In the genomic region with DNA sequence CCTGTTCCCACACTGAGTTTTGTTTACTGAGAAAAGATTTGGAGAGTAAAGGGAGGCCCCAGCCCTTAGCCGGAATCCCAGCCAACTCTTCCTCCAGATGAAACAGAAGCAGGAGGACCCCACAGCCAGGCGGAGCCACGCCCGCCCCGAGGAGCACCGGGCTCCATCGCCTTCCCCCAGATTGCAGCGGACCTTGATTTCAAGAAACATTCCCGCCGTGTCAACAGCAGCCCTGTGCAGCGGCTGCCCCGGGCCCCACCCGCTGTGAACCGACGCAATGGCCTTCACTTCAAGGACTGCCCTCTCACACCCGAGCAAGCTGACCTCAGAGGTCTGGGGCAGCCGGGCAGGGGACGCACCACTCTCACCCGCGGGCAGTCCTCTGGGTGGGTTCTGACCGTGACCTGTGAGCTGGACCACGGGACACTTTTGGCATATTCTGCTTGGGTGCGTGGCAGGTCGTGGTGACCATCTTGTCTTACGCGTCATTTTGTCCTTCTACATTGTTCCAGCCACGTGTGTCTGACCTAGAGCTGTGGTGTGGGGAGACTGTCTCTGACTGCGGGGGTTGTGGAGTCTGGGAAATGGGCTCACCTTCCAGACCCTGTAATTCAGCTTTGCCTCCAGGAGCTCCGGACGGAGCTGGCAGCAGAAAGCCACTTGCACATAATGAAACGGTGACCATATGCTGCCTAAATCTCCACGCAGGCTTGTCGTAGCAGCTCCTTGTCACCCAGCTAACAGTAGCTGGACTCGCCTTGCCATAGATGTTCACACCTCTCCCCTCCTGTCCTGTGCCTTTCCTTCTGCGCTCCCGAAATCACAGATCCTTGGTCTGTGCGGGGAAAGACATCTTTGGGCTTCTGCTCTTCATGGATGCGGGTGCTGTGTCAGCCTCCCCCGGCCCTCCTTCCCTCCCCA, we compare ENCODE assay signal across 1 cellular context.
A peak's percentile ranks its signal among the peaks of the same experiment; 100 is the strongest.
TF ChIP-seq lines count a peak whose summit lies in the region.

No MANE protein-coding gene starts in this region.

TF ChIP-seq in HepG2, 621 proteins besides CTCF, POLR2A, EP300 and RAD21 (continued from another document and continues in another):
- TF ChIP-seq, protein P1, sequence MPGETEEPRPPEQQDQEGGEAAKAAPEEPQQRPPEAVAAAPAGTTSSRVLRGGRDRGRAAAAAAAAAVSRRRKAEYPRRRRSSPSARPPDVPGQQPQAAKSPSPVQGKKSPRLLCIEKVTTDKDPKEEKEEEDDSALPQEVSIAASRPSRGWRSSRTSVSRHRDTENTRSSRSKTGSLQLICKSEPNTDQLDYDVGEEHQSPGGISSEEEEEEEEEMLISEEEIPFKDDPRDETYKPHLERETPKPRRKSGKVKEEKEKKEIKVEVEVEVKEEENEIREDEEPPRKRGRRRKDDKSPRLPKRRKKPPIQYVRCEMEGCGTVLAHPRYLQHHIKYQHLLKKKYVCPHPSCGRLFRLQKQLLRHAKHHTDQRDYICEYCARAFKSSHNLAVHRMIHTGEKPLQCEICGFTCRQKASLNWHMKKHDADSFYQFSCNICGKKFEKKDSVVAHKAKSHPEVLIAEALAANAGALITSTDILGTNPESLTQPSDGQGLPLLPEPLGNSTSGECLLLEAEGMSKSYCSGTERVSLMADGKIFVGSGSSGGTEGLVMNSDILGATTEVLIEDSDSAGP (CRISPR knock-in tag; IDR thresholded peaks at IDR 0.05; ENCODE audit: borderline replicate concordance): peak; percentile 14
- TF ChIP-seq, protein P2, sequence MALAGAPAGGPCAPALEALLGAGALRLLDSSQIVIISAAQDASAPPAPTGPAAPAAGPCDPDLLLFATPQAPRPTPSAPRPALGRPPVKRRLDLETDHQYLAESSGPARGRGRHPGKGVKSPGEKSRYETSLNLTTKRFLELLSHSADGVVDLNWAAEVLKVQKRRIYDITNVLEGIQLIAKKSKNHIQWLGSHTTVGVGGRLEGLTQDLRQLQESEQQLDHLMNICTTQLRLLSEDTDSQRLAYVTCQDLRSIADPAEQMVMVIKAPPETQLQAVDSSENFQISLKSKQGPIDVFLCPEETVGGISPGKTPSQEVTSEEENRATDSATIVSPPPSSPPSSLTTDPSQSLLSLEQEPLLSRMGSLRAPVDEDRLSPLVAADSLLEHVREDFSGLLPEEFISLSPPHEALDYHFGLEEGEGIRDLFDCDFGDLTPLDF (CRISPR knock-in tag; IDR thresholded peaks at IDR 0.05): no peak
- no peak for TF ChIP-seq CBX2 (IDR thresholded peaks at IDR 0.05; ENCODE audit: low read depth, low read length)
- no peak for TF ChIP-seq CBX2 (CRISPR knock-in tag; IDR thresholded peaks at IDR 0.05; ENCODE audit: low read depth)
- TF ChIP-seq RFX5 (IDR thresholded peaks at IDR 0.05; ENCODE audit: low read depth, low read length): no peak
- no peak for TF ChIP-seq ZNF253 (CRISPR knock-in tag; IDR thresholded peaks at IDR 0.05; ENCODE audit: borderline replicate concordance)
- TF ChIP-seq CHD2 (IDR thresholded peaks at IDR 0.05; ENCODE audit: low read depth, low read length): no peak
- 0 out of 2 replicates have a peak, but pooled peaks have one; percentile 81 for TF ChIP-seq GTF3A (CRISPR knock-in tag; conservative IDR thresholded peaks at IDR 0.05)
- peak; percentile 26; the same call in 1 of the 2 replicates for TF ChIP-seq SMAD1 (CRISPR knock-in tag; IDR thresholded peaks at IDR 0.05; ENCODE audit: borderline replicate concordance, low read depth)
- TF ChIP-seq SKI (IDR thresholded peaks at IDR 0.05; ENCODE audit: partially characterized antibody): peak; percentile 16
- TF ChIP-seq, protein P3, sequence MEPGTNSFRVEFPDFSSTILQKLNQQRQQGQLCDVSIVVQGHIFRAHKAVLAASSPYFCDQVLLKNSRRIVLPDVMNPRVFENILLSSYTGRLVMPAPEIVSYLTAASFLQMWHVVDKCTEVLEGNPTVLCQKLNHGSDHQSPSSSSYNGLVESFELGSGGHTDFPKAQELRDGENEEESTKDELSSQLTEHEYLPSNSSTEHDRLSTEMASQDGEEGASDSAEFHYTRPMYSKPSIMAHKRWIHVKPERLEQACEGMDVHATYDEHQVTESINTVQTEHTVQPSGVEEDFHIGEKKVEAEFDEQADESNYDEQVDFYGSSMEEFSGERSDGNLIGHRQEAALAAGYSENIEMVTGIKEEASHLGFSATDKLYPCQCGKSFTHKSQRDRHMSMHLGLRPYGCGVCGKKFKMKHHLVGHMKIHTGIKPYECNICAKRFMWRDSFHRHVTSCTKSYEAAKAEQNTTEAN (CRISPR knock-in tag; conservative IDR thresholded peaks at IDR 0.05): no peak
- TF ChIP-seq, protein P4, sequence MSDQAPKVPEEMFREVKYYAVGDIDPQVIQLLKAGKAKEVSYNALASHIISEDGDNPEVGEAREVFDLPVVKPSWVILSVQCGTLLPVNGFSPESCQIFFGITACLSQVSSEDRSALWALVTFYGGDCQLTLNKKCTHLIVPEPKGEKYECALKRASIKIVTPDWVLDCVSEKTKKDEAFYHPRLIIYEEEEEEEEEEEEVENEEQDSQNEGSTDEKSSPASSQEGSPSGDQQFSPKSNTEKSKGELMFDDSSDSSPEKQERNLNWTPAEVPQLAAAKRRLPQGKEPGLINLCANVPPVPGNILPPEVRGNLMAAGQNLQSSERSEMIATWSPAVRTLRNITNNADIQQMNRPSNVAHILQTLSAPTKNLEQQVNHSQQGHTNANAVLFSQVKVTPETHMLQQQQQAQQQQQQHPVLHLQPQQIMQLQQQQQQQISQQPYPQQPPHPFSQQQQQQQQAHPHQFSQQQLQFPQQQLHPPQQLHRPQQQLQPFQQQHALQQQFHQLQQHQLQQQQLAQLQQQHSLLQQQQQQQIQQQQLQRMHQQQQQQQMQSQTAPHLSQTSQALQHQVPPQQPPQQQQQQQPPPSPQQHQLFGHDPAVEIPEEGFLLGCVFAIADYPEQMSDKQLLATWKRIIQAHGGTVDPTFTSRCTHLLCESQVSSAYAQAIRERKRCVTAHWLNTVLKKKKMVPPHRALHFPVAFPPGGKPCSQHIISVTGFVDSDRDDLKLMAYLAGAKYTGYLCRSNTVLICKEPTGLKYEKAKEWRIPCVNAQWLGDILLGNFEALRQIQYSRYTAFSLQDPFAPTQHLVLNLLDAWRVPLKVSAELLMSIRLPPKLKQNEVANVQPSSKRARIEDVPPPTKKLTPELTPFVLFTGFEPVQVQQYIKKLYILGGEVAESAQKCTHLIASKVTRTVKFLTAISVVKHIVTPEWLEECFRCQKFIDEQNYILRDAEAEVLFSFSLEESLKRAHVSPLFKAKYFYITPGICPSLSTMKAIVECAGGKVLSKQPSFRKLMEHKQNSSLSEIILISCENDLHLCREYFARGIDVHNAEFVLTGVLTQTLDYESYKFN (CRISPR knock-in tag; conservative IDR thresholded peaks at IDR 0.05): 0 out of 2 replicates have a peak, but pooled peaks have one; percentile 14
- TF ChIP-seq PPARG (CRISPR knock-in tag; conservative IDR thresholded peaks at IDR 0.05): no peak
- TF ChIP-seq STAT5B (CRISPR knock-in tag; IDR thresholded peaks at IDR 0.05): no peak
- no peak for TF ChIP-seq ATAD3A (CRISPR knock-in tag; IDR thresholded peaks at IDR 0.05)
- TF ChIP-seq HNF4G (IDR thresholded peaks at IDR 0.05; ENCODE audit: borderline replicate concordance, low read depth, low read length): no peak
- 0 out of 2 replicates have a peak, but pooled peaks have one; percentile 60 for TF ChIP-seq HNF4G (CRISPR knock-in tag; IDR thresholded peaks at IDR 0.05; ENCODE audit: borderline replicate concordance, low read depth)
- peak; percentile 66; the same call in 1 of the 2 replicates for TF ChIP-seq RXRA (CRISPR knock-in tag; IDR thresholded peaks at IDR 0.05)
- TF ChIP-seq FOSL2 (CRISPR knock-in tag; IDR thresholded peaks at IDR 0.05): peak; percentile 24; the same call in 1 of the 2 replicates
- TF ChIP-seq ZKSCAN8 (CRISPR knock-in tag; IDR thresholded peaks at IDR 0.05; ENCODE audit: borderline replicate concordance): no peak
- peak; percentile 21; the same call in 1 of the 2 replicates for TF ChIP-seq ZNF605 (CRISPR knock-in tag; IDR thresholded peaks at IDR 0.05)
- TF ChIP-seq ZFX (CRISPR knock-in tag; IDR thresholded peaks at IDR 0.05; ENCODE audit: low read depth): peak; percentile 12; the same call in 1 of the 2 replicates
- TF ChIP-seq, protein P5, sequence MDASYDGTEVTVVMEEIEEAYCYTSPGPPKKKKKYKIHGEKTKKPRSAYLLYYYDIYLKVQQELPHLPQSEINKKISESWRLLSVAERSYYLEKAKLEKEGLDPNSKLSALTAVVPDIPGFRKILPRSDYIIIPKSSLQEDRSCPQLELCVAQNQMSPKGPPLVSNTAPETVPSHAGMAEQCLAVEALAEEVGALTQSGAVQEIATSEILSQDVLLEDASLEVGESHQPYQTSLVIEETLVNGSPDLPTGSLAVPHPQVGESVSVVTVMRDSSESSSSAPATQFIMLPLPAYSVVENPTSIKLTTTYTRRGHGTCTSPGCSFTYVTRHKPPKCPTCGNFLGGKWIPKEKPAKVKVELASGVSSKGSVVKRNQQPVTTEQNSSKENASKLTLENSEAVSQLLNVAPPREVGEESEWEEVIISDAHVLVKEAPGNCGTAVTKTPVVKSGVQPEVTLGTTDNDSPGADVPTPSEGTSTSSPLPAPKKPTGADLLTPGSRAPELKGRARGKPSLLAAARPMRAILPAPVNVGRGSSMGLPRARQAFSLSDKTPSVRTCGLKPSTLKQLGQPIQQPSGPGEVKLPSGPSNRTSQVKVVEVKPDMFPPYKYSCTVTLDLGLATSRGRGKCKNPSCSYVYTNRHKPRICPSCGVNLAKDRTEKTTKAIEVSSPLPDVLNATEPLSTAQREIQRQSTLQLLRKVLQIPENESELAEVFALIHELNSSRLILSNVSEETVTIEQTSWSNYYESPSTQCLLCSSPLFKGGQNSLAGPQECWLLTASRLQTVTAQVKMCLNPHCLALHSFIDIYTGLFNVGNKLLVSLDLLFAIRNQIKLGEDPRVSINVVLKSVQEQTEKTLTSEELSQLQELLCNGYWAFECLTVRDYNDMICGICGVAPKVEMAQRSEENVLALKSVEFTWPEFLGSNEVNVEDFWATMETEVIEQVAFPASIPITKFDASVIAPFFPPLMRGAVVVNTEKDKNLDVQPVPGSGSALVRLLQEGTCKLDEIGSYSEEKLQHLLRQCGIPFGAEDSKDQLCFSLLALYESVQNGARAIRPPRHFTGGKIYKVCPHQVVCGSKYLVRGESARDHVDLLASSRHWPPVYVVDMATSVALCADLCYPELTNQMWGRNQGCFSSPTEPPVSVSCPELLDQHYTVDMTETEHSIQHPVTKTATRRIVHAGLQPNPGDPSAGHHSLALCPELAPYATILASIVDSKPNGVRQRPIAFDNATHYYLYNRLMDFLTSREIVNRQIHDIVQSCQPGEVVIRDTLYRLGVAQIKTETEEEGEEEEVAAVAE (CRISPR knock-in tag; IDR thresholded peaks at IDR 0.05; ENCODE audit: borderline replicate concordance): no peak
- no peak; the same call in 1 of the 2 replicates for TF ChIP-seq HMG20A (CRISPR knock-in tag; IDR thresholded peaks at IDR 0.05; ENCODE audit: borderline replicate concordance)
- TF ChIP-seq, protein P6, sequence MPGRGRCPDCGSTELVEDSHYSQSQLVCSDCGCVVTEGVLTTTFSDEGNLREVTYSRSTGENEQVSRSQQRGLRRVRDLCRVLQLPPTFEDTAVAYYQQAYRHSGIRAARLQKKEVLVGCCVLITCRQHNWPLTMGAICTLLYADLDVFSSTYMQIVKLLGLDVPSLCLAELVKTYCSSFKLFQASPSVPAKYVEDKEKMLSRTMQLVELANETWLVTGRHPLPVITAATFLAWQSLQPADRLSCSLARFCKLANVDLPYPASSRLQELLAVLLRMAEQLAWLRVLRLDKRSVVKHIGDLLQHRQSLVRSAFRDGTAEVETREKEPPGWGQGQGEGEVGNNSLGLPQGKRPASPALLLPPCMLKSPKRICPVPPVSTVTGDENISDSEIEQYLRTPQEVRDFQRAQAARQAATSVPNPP (CRISPR knock-in tag; IDR thresholded peaks at IDR 0.05): no peak
- TF ChIP-seq, protein P7, sequence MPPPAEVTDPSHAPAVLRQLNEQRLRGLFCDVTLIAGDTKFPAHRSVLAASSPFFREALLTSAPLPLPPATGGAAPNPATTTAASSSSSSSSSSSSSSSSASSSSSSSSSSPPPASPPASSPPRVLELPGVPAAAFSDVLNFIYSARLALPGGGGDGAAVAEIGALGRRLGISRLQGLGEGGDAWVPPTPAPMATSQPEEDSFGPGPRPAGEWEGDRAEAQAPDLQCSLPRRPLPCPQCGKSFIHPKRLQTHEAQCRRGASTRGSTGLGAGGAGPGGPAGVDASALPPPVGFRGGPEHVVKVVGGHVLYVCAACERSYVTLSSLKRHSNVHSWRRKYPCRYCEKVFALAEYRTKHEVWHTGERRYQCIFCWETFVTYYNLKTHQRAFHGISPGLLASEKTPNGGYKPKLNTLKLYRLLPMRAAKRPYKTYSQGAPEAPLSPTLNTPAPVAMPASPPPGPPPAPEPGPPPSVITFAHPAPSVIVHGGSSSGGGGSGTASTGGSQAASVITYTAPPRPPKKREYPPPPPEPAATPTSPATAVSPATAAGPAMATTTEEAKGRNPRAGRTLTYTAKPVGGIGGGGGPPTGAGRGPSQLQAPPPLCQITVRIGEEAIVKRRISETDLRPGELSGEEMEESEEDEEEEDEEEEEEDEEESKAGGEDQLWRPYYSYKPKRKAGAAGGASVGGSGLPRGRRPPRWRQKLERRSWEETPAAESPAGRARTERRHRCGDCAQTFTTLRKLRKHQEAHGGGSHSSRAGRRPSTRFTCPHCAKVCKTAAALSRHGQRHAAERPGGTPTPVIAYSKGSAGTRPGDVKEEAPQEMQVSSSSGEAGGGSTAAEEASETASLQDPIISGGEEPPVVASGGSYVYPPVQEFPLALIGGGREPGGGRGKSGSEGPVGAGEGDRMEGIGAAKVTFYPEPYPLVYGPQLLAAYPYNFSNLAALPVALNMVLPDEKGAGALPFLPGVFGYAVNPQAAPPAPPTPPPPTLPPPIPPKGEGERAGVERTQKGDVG (CRISPR knock-in tag; IDR thresholded peaks at IDR 0.05; ENCODE audit: borderline replicate concordance): 0 out of 2 replicates have a peak, but pooled peaks have one; percentile 31
- TF ChIP-seq, protein P8, sequence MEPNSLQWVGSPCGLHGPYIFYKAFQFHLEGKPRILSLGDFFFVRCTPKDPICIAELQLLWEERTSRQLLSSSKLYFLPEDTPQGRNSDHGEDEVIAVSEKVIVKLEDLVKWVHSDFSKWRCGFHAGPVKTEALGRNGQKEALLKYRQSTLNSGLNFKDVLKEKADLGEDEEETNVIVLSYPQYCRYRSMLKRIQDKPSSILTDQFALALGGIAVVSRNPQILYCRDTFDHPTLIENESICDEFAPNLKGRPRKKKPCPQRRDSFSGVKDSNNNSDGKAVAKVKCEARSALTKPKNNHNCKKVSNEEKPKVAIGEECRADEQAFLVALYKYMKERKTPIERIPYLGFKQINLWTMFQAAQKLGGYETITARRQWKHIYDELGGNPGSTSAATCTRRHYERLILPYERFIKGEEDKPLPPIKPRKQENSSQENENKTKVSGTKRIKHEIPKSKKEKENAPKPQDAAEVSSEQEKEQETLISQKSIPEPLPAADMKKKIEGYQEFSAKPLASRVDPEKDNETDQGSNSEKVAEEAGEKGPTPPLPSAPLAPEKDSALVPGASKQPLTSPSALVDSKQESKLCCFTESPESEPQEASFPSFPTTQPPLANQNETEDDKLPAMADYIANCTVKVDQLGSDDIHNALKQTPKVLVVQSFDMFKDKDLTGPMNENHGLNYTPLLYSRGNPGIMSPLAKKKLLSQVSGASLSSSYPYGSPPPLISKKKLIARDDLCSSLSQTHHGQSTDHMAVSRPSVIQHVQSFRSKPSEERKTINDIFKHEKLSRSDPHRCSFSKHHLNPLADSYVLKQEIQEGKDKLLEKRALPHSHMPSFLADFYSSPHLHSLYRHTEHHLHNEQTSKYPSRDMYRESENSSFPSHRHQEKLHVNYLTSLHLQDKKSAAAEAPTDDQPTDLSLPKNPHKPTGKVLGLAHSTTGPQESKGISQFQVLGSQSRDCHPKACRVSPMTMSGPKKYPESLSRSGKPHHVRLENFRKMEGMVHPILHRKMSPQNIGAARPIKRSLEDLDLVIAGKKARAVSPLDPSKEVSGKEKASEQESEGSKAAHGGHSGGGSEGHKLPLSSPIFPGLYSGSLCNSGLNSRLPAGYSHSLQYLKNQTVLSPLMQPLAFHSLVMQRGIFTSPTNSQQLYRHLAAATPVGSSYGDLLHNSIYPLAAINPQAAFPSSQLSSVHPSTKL (CRISPR knock-in tag; IDR thresholded peaks at IDR 0.05): peak; percentile 68
- TF ChIP-seq ZNF768 (CRISPR knock-in tag; IDR thresholded peaks at IDR 0.05): peak; percentile 44; the same call in 1 of the 2 replicates
- no peak for TF ChIP-seq ATF7-NPFF (CRISPR knock-in tag; IDR thresholded peaks at IDR 0.05; ENCODE audit: low read depth)
- TF ChIP-seq RORA (CRISPR knock-in tag; IDR thresholded peaks at IDR 0.05): no peak
- no peak for TF ChIP-seq HNRNPL (IDR thresholded peaks at IDR 0.05; ENCODE audit: low read depth, low read length)
